18 cellular contexts compared by ENCODE assay signal in the genomic region with DNA sequence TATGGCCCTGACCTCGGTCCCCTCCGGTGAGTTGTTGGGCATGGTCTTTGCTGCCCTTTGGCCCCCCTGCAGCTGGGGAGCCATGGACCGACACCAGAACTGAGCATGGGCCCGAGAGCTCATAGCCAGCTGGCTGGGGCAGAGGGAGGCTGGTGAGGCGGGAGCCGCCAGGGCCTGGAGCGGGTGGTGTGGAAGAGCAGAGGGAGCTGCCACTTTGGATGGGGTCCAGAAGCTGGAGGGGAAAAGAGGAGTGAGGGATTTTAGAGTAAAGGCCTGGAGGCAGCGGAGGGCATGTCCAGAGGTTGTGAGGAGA.
"Had no signal": no experiment of that assay in that cellular context is flagged by ENCODE, and none has a peak within 500 bp of the region (broad histone marks: within the 10 kb centered on the region; RNA-seq: fewer than 3 reads in every experiment).

No MANE protein-coding gene starts in this region.

- H3K4me1 ChIP-seq: SJSA1 had no signal

- FAIRE-seq: bronchial epithelial cell, RCC 7860 had no signal

- DNase-seq: activated CD4-positive, alpha-beta T cell treated with anti-CD3 and anti-CD28 coated beads for 4 hours; activated CD8-positive, alpha-beta memory T cell treated with anti-CD3 and anti-CD28 coated beads, Interleukin-2, amount 50 U/mL, for 4 hours; activated CD8-positive, alpha-beta T cell treated with anti-CD3 and anti-CD28 coated beads for 36 hours; activated naive CD4-positive, alpha-beta T cell treated with anti-CD3 and anti-CD28 coated beads, Interleukin-2, amount 50 U/mL, for 16 hours; activated naive CD8-positive, alpha-beta T cell treated with anti-CD3 and anti-CD28 coated beads, Interleukin-2, amount 10 ng/mL, durations not matched to agents 7 days and 5 days; body of pancreas; Karpas-422; NCI-H146; NCI-H2081 treated with DMSO at 0.1 percent for 48 hours; NCI-H446; NCI-H524; PC-3; SHP77; SW 1271 had no signal

- H3K9me3 ChIP-seq: ascending aorta, body of pancreas had no signal

- H3K27me3 ChIP-seq: ascending aorta, body of pancreas, SJSA1 had no signal

- H3K4me3 ChIP-seq: ascending aorta, body of pancreas, SJSA1 had no signal

- H3K27ac ChIP-seq: ascending aorta, body of pancreas, SJSA1 had no signal
